8 cellular contexts compared by ENCODE assay signal in the genomic region with DNA sequence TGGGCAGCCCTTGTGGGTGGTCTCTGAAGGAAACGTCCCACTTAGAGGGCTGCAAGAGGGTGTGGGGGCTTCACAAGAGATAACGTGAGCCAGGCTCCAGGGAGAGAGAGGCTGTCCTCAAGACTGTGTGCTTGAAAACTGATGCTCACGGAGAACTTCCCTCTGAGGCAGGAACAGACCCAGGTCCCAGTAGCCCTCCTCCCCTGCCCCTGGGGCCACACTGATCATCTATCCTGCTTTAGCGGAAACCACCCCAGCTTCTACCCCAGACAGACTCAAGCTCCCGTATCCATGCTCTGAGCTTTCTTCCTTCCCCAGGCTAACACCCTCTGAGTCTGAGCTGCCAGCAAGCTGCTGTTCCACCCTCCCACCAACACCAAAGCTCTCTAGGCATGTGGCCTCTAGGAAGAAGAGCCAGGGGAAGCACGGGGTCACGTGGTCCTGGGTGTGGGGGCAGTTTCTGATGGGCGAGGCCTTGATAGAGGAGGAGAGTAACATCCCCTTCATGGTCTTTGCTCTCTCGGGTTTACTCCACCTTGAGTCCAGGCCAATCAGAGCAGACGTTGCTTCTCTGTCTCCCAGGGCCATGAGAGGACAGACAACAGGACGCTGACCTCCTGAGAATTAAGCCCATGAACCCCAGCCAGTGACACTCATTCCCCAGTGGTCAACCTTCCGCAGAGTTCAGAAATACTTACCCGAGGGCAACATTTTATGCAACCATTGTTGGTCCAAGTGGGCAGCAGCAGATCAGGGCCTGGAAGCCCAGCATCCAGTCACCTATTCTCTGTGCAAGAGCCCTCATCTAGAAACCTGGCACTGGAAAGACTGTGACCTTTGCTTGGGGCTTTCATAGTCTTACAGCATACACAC. TPM values are rescaled to one million over a fixed set of nuclear protein-coding genes. Genes with fewer than 3 reads are reported as not detected.
DNase-seq lines count a peak whose midpoint lies in the region; ATAC-seq and TF ChIP-seq lines count a peak whose summit lies in the region.

No MANE protein-coding gene starts in this region.

- no peaks in the 10 kb centered on the region for H3K27me3 Mint-ChIP-seq in progenitor cell of endocrine pancreas

- ATAC-seq in GM18517 (IDR thresholded peaks at IDR 0.05; ENCODE audit: unreplicated experiment) (peak; percentile 74), HG02938 (IDR thresholded peaks at IDR 0.05; ENCODE audit: unreplicated experiment) (peak; percentile 74)

- no peak for TF ChIP-seq CTCF in progenitor cell of endocrine pancreas (IDR thresholded peaks at IDR 0.05; ENCODE audit: unreplicated experiment)

- DNase-seq in AG08395 (ENCODE audit: low spot score) (peak; percentile 71), NCI-H69 (lab: John Stamatoyannopoulos, UW) (peak; percentile 30), glomerular visceral epithelial cell (ENCODE audit: extremely low spot score) (peak; percentile 80), progenitor cell of endocrine pancreas (ENCODE audit: low spot score, unreplicated experiment) (no peak), mesenteric fat pad (ENCODE audit: low spot score) (no peak)
- peak; percentile 76 for DNase-seq in activated T-cell treated with anti-CD3 and anti-CD28 coated beads, Interleukin-2, amount 50 U/mL, for 48 hours

- peak overlapping the region; percentile 96 for H3K27ac Mint-ChIP-seq in progenitor cell of endocrine pancreas

- H3K4me1 Mint-ChIP-seq in progenitor cell of endocrine pancreas (ENCODE audit: low read depth) = peaks cover 14% of the 10 kb centered on the region

- no peaks in the 10 kb centered on the region for H3K9me3 Mint-ChIP-seq in progenitor cell of endocrine pancreas (ENCODE audit: low read depth)

- peaks cover 3% of the 10 kb centered on the region for H3K36me3 Mint-ChIP-seq in progenitor cell of endocrine pancreas (ENCODE audit: insufficient read depth)

- H3K4me3 Mint-ChIP-seq in progenitor cell of endocrine pancreas (ENCODE audit: low read depth) = peak overlapping the region; percentile 96

RNA-seq across cellular contexts. Expression of a gene that starts 1.3 kb away (rescaled TPM):
- 29.7 and 34.7 TPM in 2 replicates for total RNA-seq in progenitor cell of endocrine pancreas
- 39.1 TPM for total RNA-seq in mesenteric fat pad

RNA-seq across cellular contexts. Expression of a gene that starts 19.1 kb away (rescaled TPM):
- total RNA-seq in progenitor cell of endocrine pancreas (79.7 and 80.9 TPM in 2 replicates), mesenteric fat pad (31.7 TPM)

RNA-seq across cellular contexts. Expression of a gene that starts 19.3 kb away (rescaled TPM):
- 2.3 and 2.8 TPM in 2 replicates for total RNA-seq in progenitor cell of endocrine pancreas
- total RNA-seq in mesenteric fat pad = 1.6 TPM

RNA-seq across cellular contexts. Expression of a gene that starts 24.1 kb away (rescaled TPM):
- not detected in 2 replicates for total RNA-seq in progenitor cell of endocrine pancreas
- not detected for total RNA-seq in mesenteric fat pad

RNA-seq across cellular contexts. Expression of a gene that starts 35.0 kb away (rescaled TPM):
- 1.7 and 1.9 TPM in 2 replicates for total RNA-seq in progenitor cell of endocrine pancreas
- 0.58 TPM for total RNA-seq in mesenteric fat pad

Comparison
In these comparisons a context has a peak if more than half of its experiments do, and no peak if none do; other contexts are left out.
1. DNase-seq: peak in AG08395 (single experiment), NCI-H69 (single experiment), activated T-cell treated with anti-CD3 and anti-CD28 coated beads, Interleukin-2, amount 50 U/mL, for 48 hours (2 of 2) and glomerular visceral epithelial cell (single experiment); none in progenitor cell of endocrine pancreas (single experiment) and mesenteric fat pad (single experiment).